In genomic region chr15:48645558-48646330, GRCh38 we compare ENCODE assay signal across 8 cellular contexts. TPM values are rescaled to one million over a fixed set of nuclear protein-coding genes. Genes with fewer than 3 reads are reported as not detected.
DNase-seq lines count a peak whose midpoint lies in the region; ATAC-seq and TF ChIP-seq lines count a peak whose summit lies in the region.

Gene FBN1, minus strand, starts transcription at chr15:48645709. Its CDS starts 940 bp downstream, at chr15:48644769.

- H3K27me3 Mint-ChIP-seq in dendritic cell treated with granulocyte-macrophage colony-stimulating factor and Interleukin-4, amounts not matched to agents 40 ng/mL and 50 ng/mL, for 4 days: peaks cover 53% of the 10 kb centered on the region

- intact Hi-C loops in dendritic cell treated with granulocyte-macrophage colony-stimulating factor and Interleukin-4, amounts not matched to agents 40 ng/mL and 50 ng/mL, for 4 days (cut with micrococcal nuclease): no loop called here
- intact Hi-C loops in left colon (cut with DNase I, micrococcal nuclease): no loop called here

- H3K9me3 Mint-ChIP-seq in dendritic cell treated with granulocyte-macrophage colony-stimulating factor and Interleukin-4, amounts not matched to agents 40 ng/mL and 50 ng/mL, for 4 days: no peaks in the 10 kb centered on the region

- ATAC-seq in HG02943 (IDR thresholded peaks at IDR 0.05; ENCODE audit: low read depth, unreplicated experiment): peak; percentile 57
- ATAC-seq in left colon: peak; percentile 28

- H3K27me3 ChIP-seq in BJ (ENCODE audit: control insufficient read depth, insufficient read depth, low read length): no peaks in the 10 kb centered on the region

- no peaks in the 10 kb centered on the region for H3K36me3 ChIP-seq in BJ (ENCODE audit: control insufficient read depth, insufficient read depth, low read length)

- peak within 1 kb of the TSS; percentile 45 for H3K4me3 Mint-ChIP-seq in dendritic cell treated with granulocyte-macrophage colony-stimulating factor and Interleukin-4, amounts not matched to agents 40 ng/mL and 50 ng/mL, for 4 days

- H3K4me1 Mint-ChIP-seq in dendritic cell treated with granulocyte-macrophage colony-stimulating factor and Interleukin-4, amounts not matched to agents 40 ng/mL and 50 ng/mL, for 4 days (ENCODE audit: low read depth): no peaks in the 10 kb centered on the region

- TF ChIP-seq CTCF in BJ (IDR thresholded peaks at IDR 0.05; ENCODE audit: insufficient read depth, low read depth, low read length): no peak

- peak; percentile 89 for TF ChIP-seq POLR2A in GM18526 (IDR thresholded peaks at IDR 0.05; ENCODE audit: extremely low read depth, insufficient read length)

- peak; percentile 60 for DNase-seq in BJ (ENCODE audit: low read depth)
- peak; percentile 37 to 40 for DNase-seq in left colon
- peak; percentile 36 for DNase-seq in stimulated activated CD8-positive, alpha-beta memory T cell treated with anti-CD3 and anti-CD28 coated beads, Interleukin-4, amount 100 ng/mL, for 48 hours
- DNase-seq in NCI-H510A (lab: John Stamatoyannopoulos, UW): no peak

- H3K36me3 Mint-ChIP-seq in dendritic cell treated with granulocyte-macrophage colony-stimulating factor and Interleukin-4, amounts not matched to agents 40 ng/mL and 50 ng/mL, for 4 days (ENCODE audit: low read depth): no peaks in the 10 kb centered on the region

- H3K4me3 ChIP-seq in BJ (ENCODE audit: low read depth, low read length): peak within 1 kb of the TSS; percentile 66

- H3K27ac Mint-ChIP-seq in dendritic cell treated with granulocyte-macrophage colony-stimulating factor and Interleukin-4, amounts not matched to agents 40 ng/mL and 50 ng/mL, for 4 days: no peak within 1 kb of the TSS

- POLR2A ChIA-PET in BJ (lab: Charles Lee): interaction anchor here (0.6 kb wide), 1 partner anchor 91 kb away, joined by 3 read pairs; no protein-coding TSS in a partner anchor

- CTCF ChIA-PET in BJ (lab: Yijun Ruan, JAX): interaction anchor here (0.9 to 1.8 kb wide), 4 partner anchors 11 to 288 kb away, joined by 3 to 6 read pairs (median 4); no protein-coding TSS in a partner anchor

TF ChIP-seq in PFSK-1, 5 proteins besides CTCF, POLR2A, EP300 and RAD21:
- TF ChIP-seq SIN3A (IDR thresholded peaks at IDR 0.05; ENCODE audit: borderline replicate concordance, insufficient read depth, low read length) (0 out of 2 replicates have a peak, but pooled peaks have one; percentile 48), POLR2AphosphoS5 (IDR thresholded peaks at IDR 0.05; ENCODE audit: low read depth, low read length) (peak; percentile 94), FOXP2 (optimal IDR thresholded peaks at IDR 0.05; ENCODE audit: borderline replicate concordance, extremely low read depth, extremely low read length, insufficient read depth) (peak; percentile 72), TAF1 (IDR thresholded peaks at IDR 0.05; ENCODE audit: borderline replicate concordance, insufficient read depth, low read length) (peak; percentile 98), REST (IDR thresholded peaks at IDR 0.05; ENCODE audit: insufficient read depth in 1 of 2, low read depth in 2 of 2, low read length in 2 of 2) (peak in 1 of 2 experiments; percentile 42; a peak in 1 of 4 replicates)

RNA-seq across cellular contexts. Expression of gene FBN1, which starts in this region (rescaled TPM):
- 565 and 572 TPM in 2 replicates for polyA plus RNA-seq in BJ (2011; rRNA removed)
- polyA minus RNA-seq in BJ (2011; rRNA and poly(A)+ RNA removed): 644 and 710 TPM in 2 replicates
- 106 TPM for polyA plus RNA-seq in PFSK-1 (2012; ENCODE audit: insufficient read length, low read depth)
- total RNA-seq in left colon: 10 to 100 TPM; 10.7 to 16.8 TPM
